Comparison of ENCODE assay signal across 2 cellular contexts in genomic region chr1:6148497-6149241, GRCh38.
TF ChIP-seq lines count a peak whose summit lies in the region.

No MANE protein-coding gene starts in this region.

TF ChIP-seq in K562, 482 proteins besides CTCF, POLR2A, EP300 and RAD21 (continues in another document):
- TF ChIP-seq ZNF263 (CRISPR knock-in tag; IDR thresholded peaks at IDR 0.05; ENCODE audit: borderline replicate concordance) (peak; percentile 90), KAT8 (IDR thresholded peaks at IDR 0.05; ENCODE audit: low read depth) (no peak), CSDE1 (IDR thresholded peaks at IDR 0.05) (no peak), IFI16 (CRISPR knock-in tag; IDR thresholded peaks at IDR 0.05) (no peak), USF1 (CRISPR knock-in tag; IDR thresholded peaks at IDR 0.05) (peak; percentile 62), E2F3 (CRISPR knock-in tag; IDR thresholded peaks at IDR 0.05) (no peak), EGR1 (conservative IDR thresholded peaks at IDR 0.05) (peak; percentile 44; the same call in 1 of the 2 replicates), KLF6 (CRISPR knock-in tag; IDR thresholded peaks at IDR 0.05; ENCODE audit: borderline replicate concordance) (no peak), SMARCB1 (IDR thresholded peaks at IDR 0.05; ENCODE audit: insufficient read length, low read depth) (no peak), HDAC3 (IDR thresholded peaks at IDR 0.05; ENCODE audit: borderline replicate concordance, partially characterized antibody) (no peak), GTF2B (IDR thresholded peaks at IDR 0.05; ENCODE audit: extremely low read depth, insufficient read length) (no peak), PPARD (CRISPR knock-in tag; IDR thresholded peaks at IDR 0.05) (no peak)
- TF ChIP-seq, protein P1, sequence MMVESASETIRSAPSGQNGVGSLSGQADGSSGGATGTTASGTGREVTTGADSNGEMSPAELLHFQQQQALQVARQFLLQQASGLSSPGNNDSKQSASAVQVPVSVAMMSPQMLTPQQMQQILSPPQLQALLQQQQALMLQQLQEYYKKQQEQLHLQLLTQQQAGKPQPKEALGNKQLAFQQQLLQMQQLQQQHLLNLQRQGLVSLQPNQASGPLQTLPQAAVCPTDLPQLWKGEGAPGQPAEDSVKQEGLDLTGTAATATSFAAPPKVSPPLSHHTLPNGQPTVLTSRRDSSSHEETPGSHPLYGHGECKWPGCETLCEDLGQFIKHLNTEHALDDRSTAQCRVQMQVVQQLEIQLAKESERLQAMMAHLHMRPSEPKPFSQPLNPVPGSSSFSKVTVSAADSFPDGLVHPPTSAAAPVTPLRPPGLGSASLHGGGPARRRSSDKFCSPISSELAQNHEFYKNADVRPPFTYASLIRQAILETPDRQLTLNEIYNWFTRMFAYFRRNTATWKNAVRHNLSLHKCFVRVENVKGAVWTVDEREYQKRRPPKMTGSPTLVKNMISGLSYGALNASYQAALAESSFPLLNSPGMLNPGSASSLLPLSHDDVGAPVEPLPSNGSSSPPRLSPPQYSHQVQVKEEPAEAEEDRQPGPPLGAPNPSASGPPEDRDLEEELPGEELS (CRISPR knock-in tag; IDR thresholded peaks at IDR 0.05; ENCODE audit: borderline replicate concordance) = no peak
- TF ChIP-seq, protein P2, sequence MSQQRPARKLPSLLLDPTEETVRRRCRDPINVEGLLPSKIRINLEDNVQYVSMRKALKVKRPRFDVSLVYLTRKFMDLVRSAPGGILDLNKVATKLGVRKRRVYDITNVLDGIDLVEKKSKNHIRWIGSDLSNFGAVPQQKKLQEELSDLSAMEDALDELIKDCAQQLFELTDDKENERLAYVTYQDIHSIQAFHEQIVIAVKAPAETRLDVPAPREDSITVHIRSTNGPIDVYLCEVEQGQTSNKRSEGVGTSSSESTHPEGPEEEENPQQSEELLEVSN (IDR thresholded peaks at IDR 0.05; ENCODE audit: borderline replicate concordance in 1 of 2, extremely low read depth in 1 of 2, insufficient read depth in 1 of 2, insufficient read length in 1 of 2, low read depth in 1 of 2, low read length in 1 of 2, poor library complexity in 1 of 2, severe bottlenecking in 1 of 2) = peak; percentile 93 to 97
- TF ChIP-seq, protein P3, sequence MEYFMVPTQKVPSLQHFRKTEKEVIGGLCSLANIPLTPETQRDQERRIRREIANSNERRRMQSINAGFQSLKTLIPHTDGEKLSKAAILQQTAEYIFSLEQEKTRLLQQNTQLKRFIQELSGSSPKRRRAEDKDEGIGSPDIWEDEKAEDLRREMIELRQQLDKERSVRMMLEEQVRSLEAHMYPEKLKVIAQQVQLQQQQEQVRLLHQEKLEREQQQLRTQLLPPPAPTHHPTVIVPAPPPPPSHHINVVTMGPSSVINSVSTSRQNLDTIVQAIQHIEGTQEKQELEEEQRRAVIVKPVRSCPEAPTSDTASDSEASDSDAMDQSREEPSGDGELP (CRISPR knock-in tag; IDR thresholded peaks at IDR 0.05; ENCODE audit: borderline replicate concordance) = peak; percentile 22; the same call in 1 of the 2 replicates
- TF ChIP-seq, protein P4, sequence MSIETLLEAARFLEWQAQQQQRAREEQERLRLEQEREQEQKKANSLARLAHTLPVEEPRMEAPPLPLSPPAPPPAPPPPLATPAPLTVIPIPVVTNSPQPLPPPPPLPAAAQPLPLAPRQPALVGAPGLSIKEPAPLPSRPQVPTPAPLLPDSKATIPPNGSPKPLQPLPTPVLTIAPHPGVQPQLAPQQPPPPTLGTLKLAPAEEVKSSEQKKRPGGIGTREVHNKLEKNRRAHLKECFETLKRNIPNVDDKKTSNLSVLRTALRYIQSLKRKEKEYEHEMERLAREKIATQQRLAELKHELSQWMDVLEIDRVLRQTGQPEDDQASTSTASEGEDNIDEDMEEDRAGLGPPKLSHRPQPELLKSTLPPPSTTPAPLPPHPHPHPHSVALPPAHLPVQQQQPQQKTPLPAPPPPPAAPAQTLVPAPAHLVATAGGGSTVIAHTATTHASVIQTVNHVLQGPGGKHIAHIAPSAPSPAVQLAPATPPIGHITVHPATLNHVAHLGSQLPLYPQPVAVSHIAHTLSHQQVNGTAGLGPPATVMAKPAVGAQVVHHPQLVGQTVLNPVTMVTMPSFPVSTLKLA (conservative IDR thresholded peaks at IDR 0.05) = peak; percentile 76 to 78

TF ChIP-seq in HepG2, 621 proteins besides CTCF, POLR2A, EP300 and RAD21:
- TF ChIP-seq ZNF629 (CRISPR knock-in tag; conservative IDR thresholded peaks at IDR 0.05) = no peak
- TF ChIP-seq NAIF1 (CRISPR knock-in tag; IDR thresholded peaks at IDR 0.05; ENCODE audit: borderline replicate concordance) = no peak
- TF ChIP-seq NFKBIZ (CRISPR knock-in tag; IDR thresholded peaks at IDR 0.05) = no peak
- TF ChIP-seq, protein P4 (IDR thresholded peaks at IDR 0.05) = peak; percentile 19; the same call in 1 of the 2 replicates
- no peak for TF ChIP-seq NPAS2 (CRISPR knock-in tag; IDR thresholded peaks at IDR 0.05; ENCODE audit: borderline replicate concordance)
